Comparison of ENCODE assay signal across 1 cellular context in the genomic region with DNA sequence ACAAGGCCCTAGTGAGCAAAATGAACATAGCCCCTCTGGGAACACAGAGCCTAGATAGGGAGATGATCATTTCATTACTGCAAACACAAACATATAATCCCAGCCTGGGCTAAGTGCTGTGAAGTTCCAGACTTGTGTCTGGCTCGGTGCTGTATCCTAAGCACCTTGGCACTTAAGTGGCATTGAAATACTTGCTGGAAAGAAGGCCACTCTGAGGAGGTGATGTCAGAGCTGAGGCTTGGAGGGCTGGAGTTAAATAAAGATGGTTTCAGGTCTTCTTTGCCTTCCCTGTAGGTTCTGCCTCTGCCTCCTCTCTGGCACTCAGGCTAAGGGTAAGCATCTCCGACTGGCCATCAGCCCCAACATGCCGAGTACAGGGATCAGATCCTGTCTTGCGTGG.
TF ChIP-seq lines count a peak whose summit lies in the region.

No MANE protein-coding gene starts in this region.

TF ChIP-seq in WTC11, 78 proteins besides CTCF, POLR2A, EP300 and RAD21 (continued from another document):
- TF ChIP-seq, protein P1, sequence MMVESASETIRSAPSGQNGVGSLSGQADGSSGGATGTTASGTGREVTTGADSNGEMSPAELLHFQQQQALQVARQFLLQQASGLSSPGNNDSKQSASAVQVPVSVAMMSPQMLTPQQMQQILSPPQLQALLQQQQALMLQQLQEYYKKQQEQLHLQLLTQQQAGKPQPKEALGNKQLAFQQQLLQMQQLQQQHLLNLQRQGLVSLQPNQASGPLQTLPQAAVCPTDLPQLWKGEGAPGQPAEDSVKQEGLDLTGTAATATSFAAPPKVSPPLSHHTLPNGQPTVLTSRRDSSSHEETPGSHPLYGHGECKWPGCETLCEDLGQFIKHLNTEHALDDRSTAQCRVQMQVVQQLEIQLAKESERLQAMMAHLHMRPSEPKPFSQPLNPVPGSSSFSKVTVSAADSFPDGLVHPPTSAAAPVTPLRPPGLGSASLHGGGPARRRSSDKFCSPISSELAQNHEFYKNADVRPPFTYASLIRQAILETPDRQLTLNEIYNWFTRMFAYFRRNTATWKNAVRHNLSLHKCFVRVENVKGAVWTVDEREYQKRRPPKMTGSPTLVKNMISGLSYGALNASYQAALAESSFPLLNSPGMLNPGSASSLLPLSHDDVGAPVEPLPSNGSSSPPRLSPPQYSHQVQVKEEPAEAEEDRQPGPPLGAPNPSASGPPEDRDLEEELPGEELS (CRISPR knock-in tag; IDR thresholded peaks at IDR 0.05): no peak
- TF ChIP-seq ZNF138 (CRISPR knock-in tag; conservative IDR thresholded peaks at IDR 0.05) (no peak), TEAD4 (CRISPR knock-in tag; IDR thresholded peaks at IDR 0.05) (no peak)
- TF ChIP-seq, protein P2, sequence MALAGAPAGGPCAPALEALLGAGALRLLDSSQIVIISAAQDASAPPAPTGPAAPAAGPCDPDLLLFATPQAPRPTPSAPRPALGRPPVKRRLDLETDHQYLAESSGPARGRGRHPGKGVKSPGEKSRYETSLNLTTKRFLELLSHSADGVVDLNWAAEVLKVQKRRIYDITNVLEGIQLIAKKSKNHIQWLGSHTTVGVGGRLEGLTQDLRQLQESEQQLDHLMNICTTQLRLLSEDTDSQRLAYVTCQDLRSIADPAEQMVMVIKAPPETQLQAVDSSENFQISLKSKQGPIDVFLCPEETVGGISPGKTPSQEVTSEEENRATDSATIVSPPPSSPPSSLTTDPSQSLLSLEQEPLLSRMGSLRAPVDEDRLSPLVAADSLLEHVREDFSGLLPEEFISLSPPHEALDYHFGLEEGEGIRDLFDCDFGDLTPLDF (CRISPR knock-in tag; IDR thresholded peaks at IDR 0.05): no peak
- TF ChIP-seq, protein P3, sequence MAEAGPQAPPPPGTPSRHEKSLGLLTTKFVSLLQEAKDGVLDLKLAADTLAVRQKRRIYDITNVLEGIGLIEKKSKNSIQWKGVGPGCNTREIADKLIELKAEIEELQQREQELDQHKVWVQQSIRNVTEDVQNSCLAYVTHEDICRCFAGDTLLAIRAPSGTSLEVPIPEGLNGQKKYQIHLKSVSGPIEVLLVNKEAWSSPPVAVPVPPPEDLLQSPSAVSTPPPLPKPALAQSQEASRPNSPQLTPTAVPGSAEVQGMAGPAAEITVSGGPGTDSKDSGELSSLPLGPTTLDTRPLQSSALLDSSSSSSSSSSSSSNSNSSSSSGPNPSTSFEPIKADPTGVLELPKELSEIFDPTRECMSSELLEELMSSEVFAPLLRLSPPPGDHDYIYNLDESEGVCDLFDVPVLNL (CRISPR knock-in tag; IDR thresholded peaks at IDR 0.05; ENCODE audit: borderline replicate concordance, low read depth): no peak
TF ChIP-seq in WTC11: peak in this region for 0.
